Comparison of ENCODE assay signal across 8 cellular contexts in genomic region chr13:45367358-45367757, GRCh38. TPM values are rescaled to one million over a fixed set of nuclear protein-coding genes. Genes with fewer than 3 reads are reported as not detected.
DNase-seq lines count a peak whose midpoint lies in the region; ATAC-seq and TF ChIP-seq lines count a peak whose summit lies in the region.

No MANE protein-coding gene starts in this region.

- DNase-seq in CD14-positive monocyte (ENCODE audit: low spot score) (peak; percentile 96), SIG-M5 treated with dmso at 0.1 percent for 504 hours (lab: John Stamatoyannopoulos, UW; ENCODE audit: unreplicated experiment) (peak; percentile 90), iPS DF 19.7 (ENCODE audit: low read depth, low spot score) (peak; percentile 30), SK-N-DZ (ENCODE audit: low spot score) (no peak)
- peak; percentile 34 to 79 (median 62) for DNase-seq in activated naive CD4-positive, alpha-beta T cell (lab: John Stamatoyannopoulos, UW)
- peak; percentile 38 for DNase-seq in stimulated activated CD8-positive, alpha-beta memory T cell treated with anti-CD3 and anti-CD28 coated beads, Interleukin-15, amount 100 ng/mL, for 24 hours (ENCODE audit: low read depth)

- peak; percentile 93 for ATAC-seq in GM19395 (IDR thresholded peaks at IDR 0.05; ENCODE audit: unreplicated experiment)
- peak; percentile 97 for ATAC-seq in HG03432 (IDR thresholded peaks at IDR 0.05; ENCODE audit: unreplicated experiment)

- no peak for TF ChIP-seq CTCF in CD14-positive monocyte (IDR thresholded peaks at IDR 0.05)

- H3K4me3 Mint-ChIP-seq in CD14-positive monocyte, result no peak overlapping the region

- peaks cover 0 to 5% (median 3%) of the 10 kb centered on the region in 7 donors for H3K9me3 Mint-ChIP-seq in CD14-positive monocyte

- H3K36me3 Mint-ChIP-seq in CD14-positive monocyte, result peaks cover 8 to 11% of the 10 kb centered on the region in 2 donors

- intact Hi-C loops in CD14-positive monocyte (cut with micrococcal nuclease), result no loop called here

- H3K4me1 Mint-ChIP-seq in CD14-positive monocyte, result peaks cover 37% of the 10 kb centered on the region

- peaks cover 2 to 7% (median 7%) of the 10 kb centered on the region in 3 donors for H3K27me3 Mint-ChIP-seq in CD14-positive monocyte (ENCODE audit: low read depth in 3 of 3)

- H3K27ac Mint-ChIP-seq in CD14-positive monocyte, result peak overlapping the region; percentile 53 to 88 (median 76)

RNA-seq across cellular contexts. Expression of gene TPT1, which starts 26.4 kb away (rescaled TPM):
- polyA plus RNA-seq in CD14-positive monocyte, result 1,000 to 10,000 TPM; 2,102 to 2,493 TPM
- polyA plus RNA-seq in SK-N-DZ (2014; cell fraction: cytosol; rRNA removed), result 2,440 and 2,961 TPM in 2 replicates
- 1,300 and 1,726 TPM in 2 replicates for polyA plus RNA-seq in SK-N-DZ (2014; cell fraction: nucleus; rRNA removed)

RNA-seq across cellular contexts. Expression of gene SLC25A30, which starts 50.8 kb away (rescaled TPM):
- 1 to 10 TPM in 1 of 2 donors, under 1 TPM in 1; 0.92 to 2.3 TPM for polyA plus RNA-seq in CD14-positive monocyte
- polyA plus RNA-seq in SK-N-DZ (2014; cell fraction: cytosol; rRNA removed), result 2.5 and 3.1 TPM in 2 replicates
- polyA plus RNA-seq in SK-N-DZ (2014; cell fraction: nucleus; rRNA removed), result 1.2 and 5.3 TPM in 2 replicates
